Comparison of ENCODE assay signal across 10 cellular contexts in the genomic region with DNA sequence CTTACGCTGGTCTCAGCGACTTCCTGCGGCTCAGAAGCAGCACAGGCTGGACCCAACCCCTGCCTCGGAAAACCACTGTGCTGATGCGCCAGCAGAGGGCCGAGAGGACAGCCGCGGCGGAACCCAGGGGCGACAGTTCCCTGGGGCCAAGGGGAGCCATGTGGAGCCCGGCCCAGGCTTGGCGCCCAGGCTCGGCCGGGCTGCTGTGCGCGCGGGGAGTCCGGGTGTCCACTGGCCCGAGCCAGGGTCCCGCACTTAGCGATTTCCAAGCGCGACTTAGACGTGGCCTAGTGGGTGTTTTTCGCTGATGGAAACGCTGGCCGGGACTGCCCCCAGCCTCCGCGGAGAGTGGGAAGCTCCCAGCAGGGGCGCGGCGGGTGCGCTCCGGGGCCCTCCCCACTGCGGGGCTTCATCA. TPM values are rescaled to one million over a fixed set of nuclear protein-coding genes. Genes with fewer than 3 reads are reported as not detected.
DNase-seq lines count a peak whose midpoint lies in the region; ATAC-seq and TF ChIP-seq lines count a peak whose summit lies in the region.
"Had no signal": no experiment of that assay in that cellular context is flagged by ENCODE, and none has a peak within 500 bp of the region (broad histone marks: within the 10 kb centered on the region; RNA-seq: fewer than 3 reads in every experiment).

No MANE protein-coding gene starts in this region.

- peaks cover 0 to 55% (median 16%) of the 10 kb centered on the region in 7 donors for H3K27me3 ChIP-seq in spleen (replicated peaks in 1 of 7)
- peaks cover 10% of the 10 kb centered on the region for H3K27me3 ChIP-seq in CD4-positive, alpha-beta memory T cell (ENCODE audit: insufficient read depth, low read length)

- no peak overlapping the region for H3K4me3 Mint-ChIP-seq in activated naive CD8-positive, alpha-beta T cell treated with anti-CD3 and anti-CD28 coated beads, Interleukin-2, amount 50 U/mL, for 24 hours
- no peak overlapping the region for H3K4me3 Mint-ChIP-seq in CD4-positive, alpha-beta memory T cell
- H3K4me3 Mint-ChIP-seq: activated CD8-positive, alpha-beta T cell treated with anti-CD3 and anti-CD28 coated beads, Interleukin-2, amount 10 ng/mL, durations not matched to agents 7 days and 5 days had no signal

- peaks cover 0 to 18% (median 10%) of the 10 kb centered on the region in 6 donors for H3K4me1 ChIP-seq in spleen
- H3K4me1 ChIP-seq in CD4-positive, alpha-beta memory T cell (ENCODE audit: insufficient read depth, low read length), result no peaks in the 10 kb centered on the region

- WGBS in spleen, 5 donors, result 2 to 13% (median 10%) methylated on average over 16 to 35 of the region's 35 CpGs

- peaks cover 4% of the 10 kb centered on the region for H3K4me1 Mint-ChIP-seq in activated naive CD8-positive, alpha-beta T cell treated with anti-CD3 and anti-CD28 coated beads, Interleukin-2, amount 50 U/mL, for 24 hours
- H3K4me1 Mint-ChIP-seq in CD4-positive, alpha-beta memory T cell, result peaks cover 0 to 7% (median 2%) of the 10 kb centered on the region in 4 donors

- intact Hi-C loops in spleen (cut with DNase I; ENCODE audit: low total_unique reads), result no loop called here
- intact Hi-C loops in CD4-positive, alpha-beta memory T cell (cut with micrococcal nuclease), result no loop called here

- H3K4me3 ChIP-seq in spleen, result peak overlapping the region in 2 of 8 donors; percentile 28 to 46
- no peak overlapping the region for H3K4me3 ChIP-seq in CD4-positive, alpha-beta memory T cell (ENCODE audit: low read length in 2 of 2)

- peak; percentile 55 for ATAC-seq in activated naive CD8-positive, alpha-beta T cell treated with anti-CD3 and anti-CD28 coated beads, Interleukin-2, amount 50 U/mL, for 24 hours
- ATAC-seq in esophagus mucosa (no peak), HG02759 (IDR thresholded peaks at IDR 0.05; ENCODE audit: unreplicated experiment) (no peak)
- ATAC-seq: activated CD8-positive, alpha-beta T cell treated with anti-CD3 and anti-CD28 coated beads, Interleukin-2, amount 10 ng/mL, durations not matched to agents 7 days and 5 days had no signal

- H3K9me3 Mint-ChIP-seq in activated naive CD8-positive, alpha-beta T cell treated with anti-CD3 and anti-CD28 coated beads, Interleukin-2, amount 50 U/mL, for 24 hours, result peaks cover 4% of the 10 kb centered on the region
- peaks cover 0 to 6% (median 0%) of the 10 kb centered on the region in 8 donors for H3K9me3 Mint-ChIP-seq in CD4-positive, alpha-beta memory T cell

- POLR2A ChIA-PET in CD4-positive, alpha-beta memory T cell (lab: Charles Lee; ENCODE audit: partially characterized antibody), result no interaction called here

- CTCF ChIA-PET in CD4-positive, alpha-beta memory T cell (lab: Charles Lee; ENCODE audit: partially characterized antibody), result interaction anchor here (1.0 to 1.4 kb wide), 3 partner anchors 19 to 1190 kb away, joined by 3 to 5 read pairs (median 4); a partner anchor contains a TSS

- no peak for TF ChIP-seq POLR2A in spleen (IDR thresholded peaks at IDR 0.05)

- in situ Hi-C loops in GM13977 (cut with MboI; ENCODE audit: low pct_unique_long_range_greater_than_20kb, low sequenced_read_pairs, unreplicated experiment), result loop anchor here (25.0 kb wide), 1 partner anchor 1195 kb away; no protein-coding TSS in a partner anchor

- peaks cover 0 to 13% (median 2%) of the 10 kb centered on the region in 8 donors for H3K9me3 ChIP-seq in spleen
- H3K9me3 ChIP-seq in CD4-positive, alpha-beta memory T cell (ENCODE audit: control insufficient read depth in 1 of 2, low read length in 2 of 2), result no peaks in the 10 kb centered on the region

- H3K36me3 ChIP-seq in spleen, result no peaks in the 10 kb centered on the region
- no peaks in the 10 kb centered on the region for H3K36me3 ChIP-seq in CD4-positive, alpha-beta memory T cell (ENCODE audit: insufficient read depth, low read length)

- H3K27me3 Mint-ChIP-seq in activated naive CD8-positive, alpha-beta T cell treated with anti-CD3 and anti-CD28 coated beads, Interleukin-2, amount 50 U/mL, for 24 hours, result peaks cover 33% of the 10 kb centered on the region
- H3K27me3 Mint-ChIP-seq in CD4-positive, alpha-beta memory T cell, result peaks cover 30 to 38% of the 10 kb centered on the region in 2 donors

- H3K27ac Mint-ChIP-seq in activated naive CD8-positive, alpha-beta T cell treated with anti-CD3 and anti-CD28 coated beads, Interleukin-2, amount 50 U/mL, for 24 hours, result no peak overlapping the region
- no peak overlapping the region for H3K27ac Mint-ChIP-seq in CD4-positive, alpha-beta memory T cell
- H3K27ac Mint-ChIP-seq: activated CD8-positive, alpha-beta T cell treated with anti-CD3 and anti-CD28 coated beads, Interleukin-2, amount 10 ng/mL, durations not matched to agents 7 days and 5 days had no signal

- no peak for TF ChIP-seq CTCF in GM13977 (IDR thresholded peaks at IDR 0.05; ENCODE audit: extremely low read depth, insufficient read depth, missing control alignments)
- TF ChIP-seq CTCF in spleen (IDR thresholded peaks at IDR 0.05 in 8 of 11, conservative IDR thresholded peaks at IDR 0.05 in 3 of 11), result peak in 7 of 11 experiments; percentile 22 to 42 (median 34)

- H3K36me3 Mint-ChIP-seq in activated naive CD8-positive, alpha-beta T cell treated with anti-CD3 and anti-CD28 coated beads, Interleukin-2, amount 50 U/mL, for 24 hours (ENCODE audit: low read depth), result no peaks in the 10 kb centered on the region
- no peaks in the 10 kb centered on the region for H3K36me3 Mint-ChIP-seq in CD4-positive, alpha-beta memory T cell

- DNase-seq in GM13977 (ENCODE audit: low spot score) (peak; percentile 52), hepatic stellate cell (ENCODE audit: low spot score) (peak; percentile 83), spleen (no peak)
- DNase-seq in activated naive CD8-positive, alpha-beta T cell treated with anti-CD3 and anti-CD28 coated beads, Interleukin-2, amount 50 U/mL, for 24 hours, result no peak
- DNase-seq in CD4-positive, alpha-beta memory T cell, result no peak
- DNase-seq: activated CD8-positive, alpha-beta T cell treated with anti-CD3 and anti-CD28 coated beads, Interleukin-2, amount 10 ng/mL, durations not matched to agents 7 days and 5 days; NCI-H1694; stimulated activated CD4-positive, alpha-beta T cell treated with anti-CD3 and anti-CD28 coated beads, Interleukin-4, amount 100 ng/mL, for 1 hour had no signal

- no peak overlapping the region for H3K27ac ChIP-seq in spleen
- H3K27ac ChIP-seq in CD4-positive, alpha-beta memory T cell (ENCODE audit: low read depth, low read length), result no peak overlapping the region

RNA-seq across cellular contexts. Expression of a gene that starts 18.6 kb away (rescaled TPM):
- total RNA-seq in spleen, result 10 to 100 TPM; 26.3 to 42.4 (median 29.7) TPM
- polyA plus RNA-seq in spleen, result 10 to 100 TPM; 60.9 to 68.8 (median 63.6) TPM
- 16.8 TPM for total RNA-seq in esophagus mucosa
- total RNA-seq in CD4-positive, alpha-beta memory T cell, result 10 to 100 TPM; 35.5 to 39.5 TPM
- 10 to 100 TPM; 76.9 to 92.6 TPM for polyA plus RNA-seq in CD4-positive, alpha-beta memory T cell

Comparison
In these comparisons a context has a peak if more than half of its experiments do, and no peak if none do; other contexts are left out.
1. DNase-seq: peak in GM13977 (single experiment) and hepatic stellate cell (single experiment); none in activated naive CD8-positive, alpha-beta T cell treated with anti-CD3 and anti-CD28 coated beads, Interleukin-2, amount 50 U/mL, for 24 hours (single experiment), spleen (single experiment) and CD4-positive, alpha-beta memory T cell (0 of 5).